ENCODE assay signal across 1 cellular context in genomic region chr14:74491952-74492351, GRCh38.
TF ChIP-seq lines count a peak whose summit lies in the region.

No MANE protein-coding gene starts in this region.

TF ChIP-seq in HEK293, 187 proteins besides CTCF, POLR2A, EP300 and RAD21 (continues in another document):
- TF ChIP-seq, protein P1, sequence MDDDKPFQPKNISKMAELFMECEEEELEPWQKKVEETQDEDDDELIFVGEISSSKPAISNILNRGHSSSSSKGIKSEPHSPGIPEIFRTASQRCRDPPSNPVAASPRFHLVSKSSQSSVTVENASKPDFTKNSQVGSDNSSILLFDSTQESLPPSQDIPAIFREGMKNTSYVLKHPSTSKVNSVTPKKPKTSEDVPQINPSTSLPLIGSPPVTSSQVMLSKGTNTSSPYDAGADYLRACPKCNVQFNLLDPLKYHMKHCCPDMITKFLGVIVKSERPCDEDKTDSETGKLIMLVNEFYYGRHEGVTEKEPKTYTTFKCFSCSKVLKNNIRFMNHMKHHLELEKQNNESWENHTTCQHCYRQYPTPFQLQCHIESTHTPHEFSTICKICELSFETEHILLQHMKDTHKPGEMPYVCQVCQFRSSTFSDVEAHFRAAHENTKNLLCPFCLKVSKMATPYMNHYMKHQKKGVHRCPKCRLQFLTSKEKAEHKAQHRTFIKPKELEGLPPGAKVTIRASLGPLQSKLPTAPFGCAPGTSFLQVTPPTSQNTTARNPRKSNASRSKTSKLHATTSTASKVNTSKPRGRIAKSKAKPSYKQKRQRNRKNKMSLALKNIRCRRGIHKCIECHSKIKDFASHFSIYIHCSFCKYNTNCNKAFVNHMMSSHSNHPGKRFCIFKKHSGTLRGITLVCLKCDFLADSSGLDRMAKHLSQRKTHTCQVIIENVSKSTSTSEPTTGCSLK (tag by site-specific recombination; IDR thresholded peaks at IDR 0.05), result no peak
- TF ChIP-seq, protein P2, sequence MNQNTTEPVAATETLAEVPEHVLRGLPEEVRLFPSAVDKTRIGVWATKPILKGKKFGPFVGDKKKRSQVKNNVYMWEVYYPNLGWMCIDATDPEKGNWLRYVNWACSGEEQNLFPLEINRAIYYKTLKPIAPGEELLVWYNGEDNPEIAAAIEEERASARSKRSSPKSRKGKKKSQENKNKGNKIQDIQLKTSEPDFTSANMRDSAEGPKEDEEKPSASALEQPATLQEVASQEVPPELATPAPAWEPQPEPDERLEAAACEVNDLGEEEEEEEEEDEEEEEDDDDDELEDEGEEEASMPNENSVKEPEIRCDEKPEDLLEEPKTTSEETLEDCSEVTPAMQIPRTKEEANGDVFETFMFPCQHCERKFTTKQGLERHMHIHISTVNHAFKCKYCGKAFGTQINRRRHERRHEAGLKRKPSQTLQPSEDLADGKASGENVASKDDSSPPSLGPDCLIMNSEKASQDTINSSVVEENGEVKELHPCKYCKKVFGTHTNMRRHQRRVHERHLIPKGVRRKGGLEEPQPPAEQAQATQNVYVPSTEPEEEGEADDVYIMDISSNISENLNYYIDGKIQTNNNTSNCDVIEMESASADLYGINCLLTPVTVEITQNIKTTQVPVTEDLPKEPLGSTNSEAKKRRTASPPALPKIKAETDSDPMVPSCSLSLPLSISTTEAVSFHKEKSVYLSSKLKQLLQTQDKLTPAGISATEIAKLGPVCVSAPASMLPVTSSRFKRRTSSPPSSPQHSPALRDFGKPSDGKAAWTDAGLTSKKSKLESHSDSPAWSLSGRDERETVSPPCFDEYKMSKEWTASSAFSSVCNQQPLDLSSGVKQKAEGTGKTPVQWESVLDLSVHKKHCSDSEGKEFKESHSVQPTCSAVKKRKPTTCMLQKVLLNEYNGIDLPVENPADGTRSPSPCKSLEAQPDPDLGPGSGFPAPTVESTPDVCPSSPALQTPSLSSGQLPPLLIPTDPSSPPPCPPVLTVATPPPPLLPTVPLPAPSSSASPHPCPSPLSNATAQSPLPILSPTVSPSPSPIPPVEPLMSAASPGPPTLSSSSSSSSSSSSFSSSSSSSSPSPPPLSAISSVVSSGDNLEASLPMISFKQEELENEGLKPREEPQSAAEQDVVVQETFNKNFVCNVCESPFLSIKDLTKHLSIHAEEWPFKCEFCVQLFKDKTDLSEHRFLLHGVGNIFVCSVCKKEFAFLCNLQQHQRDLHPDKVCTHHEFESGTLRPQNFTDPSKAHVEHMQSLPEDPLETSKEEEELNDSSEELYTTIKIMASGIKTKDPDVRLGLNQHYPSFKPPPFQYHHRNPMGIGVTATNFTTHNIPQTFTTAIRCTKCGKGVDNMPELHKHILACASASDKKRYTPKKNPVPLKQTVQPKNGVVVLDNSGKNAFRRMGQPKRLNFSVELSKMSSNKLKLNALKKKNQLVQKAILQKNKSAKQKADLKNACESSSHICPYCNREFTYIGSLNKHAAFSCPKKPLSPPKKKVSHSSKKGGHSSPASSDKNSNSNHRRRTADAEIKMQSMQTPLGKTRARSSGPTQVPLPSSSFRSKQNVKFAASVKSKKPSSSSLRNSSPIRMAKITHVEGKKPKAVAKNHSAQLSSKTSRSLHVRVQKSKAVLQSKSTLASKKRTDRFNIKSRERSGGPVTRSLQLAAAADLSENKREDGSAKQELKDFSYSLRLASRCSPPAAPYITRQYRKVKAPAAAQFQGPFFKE (tag by site-specific recombination; IDR thresholded peaks at IDR 0.05; ENCODE audit: borderline replicate concordance), result no peak
- TF ChIP-seq WT1 (tag by site-specific recombination; IDR thresholded peaks at IDR 0.05), result no peak
- TF ChIP-seq BCL6B (tag by site-specific recombination; IDR thresholded peaks at IDR 0.05), result no peak
- TF ChIP-seq ZSCAN5A (tag by site-specific recombination; IDR thresholded peaks at IDR 0.05), result no peak
- no peak for TF ChIP-seq ZNF19 (tag by site-specific recombination; IDR thresholded peaks at IDR 0.05; ENCODE audit: low read depth)
- TF ChIP-seq ZFP37 (tag by site-specific recombination; IDR thresholded peaks at IDR 0.05), result no peak
- TF ChIP-seq ZNF776 (tag by site-specific recombination; IDR thresholded peaks at IDR 0.05; ENCODE audit: borderline replicate concordance), result no peak
- 0 out of 2 replicates have a peak, but pooled peaks have one; percentile 60 for TF ChIP-seq ZNF501 (tag by site-specific recombination; IDR thresholded peaks at IDR 0.05)
- TF ChIP-seq HOXA7 (CRISPR knock-in tag; IDR thresholded peaks at IDR 0.05; ENCODE audit: borderline replicate concordance), result no peak
- TF ChIP-seq ZBTB48 (tag by site-specific recombination; IDR thresholded peaks at IDR 0.05), result peak; percentile 22; the same call in 1 of the 2 replicates
- TF ChIP-seq ZNF292 (tag by site-specific recombination; IDR thresholded peaks at IDR 0.05; ENCODE audit: borderline replicate concordance, low read depth), result no peak
- TF ChIP-seq, protein P3, sequence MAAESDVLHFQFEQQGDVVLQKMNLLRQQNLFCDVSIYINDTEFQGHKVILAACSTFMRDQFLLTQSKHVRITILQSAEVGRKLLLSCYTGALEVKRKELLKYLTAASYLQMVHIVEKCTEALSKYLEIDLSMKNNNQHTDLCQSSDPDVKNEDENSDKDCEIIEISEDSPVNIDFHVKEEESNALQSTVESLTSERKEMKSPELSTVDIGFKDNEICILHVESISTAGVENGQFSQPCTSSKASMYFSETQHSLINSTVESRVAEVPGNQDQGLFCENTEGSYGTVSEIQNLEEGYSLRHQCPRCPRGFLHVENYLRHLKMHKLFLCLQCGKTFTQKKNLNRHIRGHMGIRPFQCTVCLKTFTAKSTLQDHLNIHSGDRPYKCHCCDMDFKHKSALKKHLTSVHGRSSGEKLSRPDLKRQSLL (tag by site-specific recombination; IDR thresholded peaks at IDR 0.05), result no peak
- no peak for TF ChIP-seq SCRT1 (tag by site-specific recombination; IDR thresholded peaks at IDR 0.05; ENCODE audit: borderline replicate concordance)
- TF ChIP-seq ZSCAN23 (tag by site-specific recombination; IDR thresholded peaks at IDR 0.05), result no peak
- TF ChIP-seq, protein P4, sequence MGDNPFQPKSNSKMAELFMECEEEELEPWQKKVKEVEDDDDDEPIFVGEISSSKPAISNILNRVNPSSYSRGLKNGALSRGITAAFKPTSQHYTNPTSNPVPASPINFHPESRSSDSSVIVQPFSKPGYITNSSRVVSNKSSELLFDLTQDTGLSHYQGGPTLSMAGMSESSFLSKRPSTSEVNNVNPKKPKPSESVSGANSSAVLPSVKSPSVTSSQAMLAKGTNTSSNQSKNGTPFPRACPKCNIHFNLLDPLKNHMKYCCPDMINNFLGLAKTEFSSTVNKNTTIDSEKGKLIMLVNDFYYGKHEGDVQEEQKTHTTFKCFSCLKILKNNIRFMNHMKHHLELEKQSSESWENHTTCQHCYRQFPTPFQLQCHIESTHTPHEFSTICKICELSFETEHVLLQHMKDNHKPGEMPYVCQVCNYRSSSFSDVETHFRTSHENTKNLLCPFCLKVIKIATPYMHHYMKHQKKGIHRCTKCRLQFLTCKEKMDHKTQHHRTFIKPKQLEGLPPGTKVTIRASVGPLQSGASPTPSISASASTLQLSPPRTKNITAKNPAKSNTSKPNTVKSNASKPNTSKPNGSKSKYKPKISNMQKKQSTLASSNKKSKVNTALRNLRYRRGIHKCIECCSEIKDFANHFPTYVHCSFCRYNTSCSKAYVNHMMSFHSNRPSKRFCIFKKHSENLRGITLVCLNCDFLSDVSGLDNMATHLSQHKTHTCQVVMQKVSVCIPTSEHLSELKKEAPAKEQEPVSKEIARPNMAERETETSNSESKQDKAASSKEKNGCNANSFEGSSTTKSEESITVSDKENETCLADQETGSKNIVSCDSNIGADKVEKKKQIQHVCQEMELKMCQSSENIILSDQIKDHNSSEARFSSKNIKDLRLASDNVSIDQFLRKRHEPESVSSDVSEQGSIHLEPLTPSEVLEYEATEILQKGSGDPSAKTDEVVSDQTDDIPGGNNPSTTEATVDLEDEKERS (tag by site-specific recombination; IDR thresholded peaks at IDR 0.05), result no peak
- 0 out of 2 replicates have a peak, but pooled peaks have one; percentile 8 for TF ChIP-seq SP2 (tag by site-specific recombination; IDR thresholded peaks at IDR 0.05)
- TF ChIP-seq, protein P5, sequence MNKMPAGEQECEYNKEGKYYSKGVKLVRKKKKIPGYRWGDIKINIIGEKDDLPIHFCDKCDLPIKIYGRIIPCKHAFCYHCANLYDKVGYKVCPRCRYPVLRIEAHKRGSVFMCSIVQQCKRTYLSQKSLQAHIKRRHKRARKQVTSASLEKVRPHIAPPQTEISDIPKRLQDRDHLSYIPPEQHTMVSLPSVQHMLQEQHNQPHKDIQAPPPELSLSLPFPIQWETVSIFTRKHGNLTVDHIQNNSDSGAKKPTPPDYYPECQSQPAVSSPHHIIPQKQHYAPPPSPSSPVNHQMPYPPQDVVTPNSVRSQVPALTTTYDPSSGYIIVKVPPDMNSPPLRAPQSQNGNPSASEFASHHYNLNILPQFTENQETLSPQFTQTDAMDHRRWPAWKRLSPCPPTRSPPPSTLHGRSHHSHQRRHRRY (tag by site-specific recombination; IDR thresholded peaks at IDR 0.05), result no peak
- no peak for TF ChIP-seq GLI2 (tag by site-specific recombination; IDR thresholded peaks at IDR 0.05; ENCODE audit: borderline replicate concordance, low read depth)
- no peak for TF ChIP-seq SETDB1 (IDR thresholded peaks at IDR 0.05; ENCODE audit: insufficient read length, low read length)
- TF ChIP-seq, protein P6, sequence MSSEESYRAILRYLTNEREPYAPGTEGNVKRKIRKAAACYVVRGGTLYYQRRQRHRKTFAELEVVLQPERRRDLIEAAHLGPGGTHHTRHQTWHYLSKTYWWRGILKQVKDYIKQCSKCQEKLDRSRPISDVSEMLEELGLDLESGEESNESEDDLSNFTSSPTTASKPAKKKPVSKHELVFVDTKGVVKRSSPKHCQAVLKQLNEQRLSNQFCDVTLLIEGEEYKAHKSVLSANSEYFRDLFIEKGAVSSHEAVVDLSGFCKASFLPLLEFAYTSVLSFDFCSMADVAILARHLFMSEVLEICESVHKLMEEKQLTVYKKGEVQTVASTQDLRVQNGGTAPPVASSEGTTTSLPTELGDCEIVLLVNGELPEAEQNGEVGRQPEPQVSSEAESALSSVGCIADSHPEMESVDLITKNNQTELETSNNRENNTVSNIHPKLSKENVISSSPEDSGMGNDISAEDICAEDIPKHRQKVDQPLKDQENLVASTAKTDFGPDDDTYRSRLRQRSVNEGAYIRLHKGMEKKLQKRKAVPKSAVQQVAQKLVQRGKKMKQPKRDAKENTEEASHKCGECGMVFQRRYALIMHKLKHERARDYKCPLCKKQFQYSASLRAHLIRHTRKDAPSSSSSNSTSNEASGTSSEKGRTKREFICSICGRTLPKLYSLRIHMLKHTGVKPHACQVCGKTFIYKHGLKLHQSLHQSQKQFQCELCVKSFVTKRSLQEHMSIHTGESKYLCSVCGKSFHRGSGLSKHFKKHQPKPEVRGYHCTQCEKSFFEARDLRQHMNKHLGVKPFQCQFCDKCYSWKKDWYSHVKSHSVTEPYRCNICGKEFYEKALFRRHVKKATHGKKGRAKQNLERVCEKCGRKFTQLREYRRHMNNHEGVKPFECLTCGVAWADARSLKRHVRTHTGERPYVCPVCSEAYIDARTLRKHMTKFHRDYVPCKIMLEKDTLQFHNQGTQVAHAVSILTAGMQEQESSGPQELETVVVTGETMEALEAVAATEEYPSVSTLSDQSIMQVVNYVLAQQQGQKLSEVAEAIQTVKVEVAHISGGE (tag by site-specific recombination; conservative IDR thresholded peaks at IDR 0.05; ENCODE audit: low read depth), result no peak
- no peak for TF ChIP-seq ZNF658 (tag by site-specific recombination; IDR thresholded peaks at IDR 0.05)
- no peak for TF ChIP-seq ZNF530 (tag by site-specific recombination; IDR thresholded peaks at IDR 0.05; ENCODE audit: low read depth)
- TF ChIP-seq ELK4 (IDR thresholded peaks at IDR 0.05; ENCODE audit: borderline replicate concordance, low read depth, low read length), result no peak
- no peak for TF ChIP-seq ZNF660 (tag by site-specific recombination; IDR thresholded peaks at IDR 0.05)
- no peak for TF ChIP-seq MZF1 (tag by site-specific recombination; IDR thresholded peaks at IDR 0.05; ENCODE audit: borderline replicate concordance)
- TF ChIP-seq ZNF169 (tag by site-specific recombination; IDR thresholded peaks at IDR 0.05), result no peak
- no peak for TF ChIP-seq ZXDB (tag by site-specific recombination; IDR thresholded peaks at IDR 0.05)
- TF ChIP-seq ZNF433 (tag by site-specific recombination; IDR thresholded peaks at IDR 0.05; ENCODE audit: low read depth), result no peak
- no peak for TF ChIP-seq KLF16 (tag by site-specific recombination; IDR thresholded peaks at IDR 0.05)
- no peak for TF ChIP-seq ZNF624 (tag by site-specific recombination; IDR thresholded peaks at IDR 0.05)
- TF ChIP-seq ZBTB17 (tag by site-specific recombination; IDR thresholded peaks at IDR 0.05), result peak; percentile 96
- no peak for TF ChIP-seq ZNF202 (tag by site-specific recombination; IDR thresholded peaks at IDR 0.05; ENCODE audit: borderline replicate concordance)
- no peak for TF ChIP-seq ZNF785 (tag by site-specific recombination; IDR thresholded peaks at IDR 0.05)
- TF ChIP-seq ZEB2 (tag by site-specific recombination; IDR thresholded peaks at IDR 0.05), result no peak
